9 cellular contexts compared by ENCODE assay signal in the genomic region with DNA sequence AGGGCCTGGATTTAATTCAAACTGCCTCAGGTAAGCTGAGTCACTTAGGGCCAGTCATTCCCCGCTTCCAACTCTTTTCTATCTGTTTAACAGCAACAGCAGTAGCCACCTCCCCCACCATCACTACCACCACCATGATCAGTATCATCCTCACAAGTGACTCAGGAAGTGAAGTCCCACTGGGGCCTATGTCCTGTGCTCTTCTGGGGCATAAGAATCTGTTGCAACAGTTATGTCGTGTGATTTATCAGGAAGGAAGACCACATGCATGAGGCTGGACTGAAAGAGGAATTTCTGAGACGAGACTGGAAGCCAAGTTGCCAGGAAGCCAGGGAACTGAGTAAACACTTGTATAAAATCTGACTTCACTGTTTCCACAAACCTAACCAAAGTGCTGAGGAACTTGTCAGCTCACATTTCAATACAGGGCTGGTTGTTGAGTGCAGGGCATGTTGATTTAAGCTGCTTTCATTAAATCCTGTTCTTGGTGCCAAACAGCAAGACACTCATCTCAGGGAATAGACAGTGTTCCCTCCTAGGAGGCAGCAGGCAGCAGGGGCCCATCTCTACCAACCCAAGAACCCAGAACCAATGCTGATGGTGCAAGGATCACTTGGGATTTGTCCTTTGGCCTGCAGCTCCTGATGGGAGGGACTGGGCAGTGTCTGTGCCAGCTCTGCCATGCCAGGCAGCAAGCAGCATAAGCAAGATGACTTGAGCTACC.
DNase-seq lines count a peak whose midpoint lies in the region; ATAC-seq, FAIRE-seq and TF ChIP-seq lines count a peak whose summit lies in the region.
"Had no signal": no experiment of that assay in that cellular context is flagged by ENCODE, and none has a peak within 500 bp of the region (broad histone marks: within the 10 kb centered on the region; RNA-seq: fewer than 3 reads in every experiment).

No MANE protein-coding gene starts in this region.

- CTCF ChIA-PET in A549 (lab: Yijun Ruan, JAX) = interaction anchor here (0.5 to 1.8 kb wide), 4 partner anchors 8 to 275 kb away, joined by 3 to 9 read pairs (median 4); no protein-coding TSS in a partner anchor

- peaks cover 71% of the 10 kb centered on the region for H3K4me1 Mint-ChIP-seq in chondrocyte (ENCODE audit: low read depth)
- H3K4me1 Mint-ChIP-seq in naive thymus-derived CD8-positive, alpha-beta T cell = no peaks in the 10 kb centered on the region

- 7% methylated on average over 3 of the region's 3 CpGs for WGBS in A549 (ENCODE audit: missing lambda C conversion rate)
- WGBS in mesendoderm (ENCODE audit: extremely low coverage, insufficient coverage, low lambda C conversion rate) = no CpG with 5 or more reads among the region's 3 CpGs

- H3K56ac ChIP-seq in mesendoderm (ENCODE audit: low read length) = peak overlapping the region; percentile 29

- H3K27me3 ChIP-seq in mesendoderm (ENCODE audit: insufficient read depth, low read length, poor library complexity) = no peaks in the 10 kb centered on the region

- H3K23ac ChIP-seq in mesendoderm (ENCODE audit: low read length) = no peak overlapping the region

- no peaks in the 10 kb centered on the region for H3K36me3 ChIP-seq in mesendoderm (ENCODE audit: control insufficient read depth, insufficient read depth, low read length)

- no peak overlapping the region for H3K4ac ChIP-seq in mesendoderm (ENCODE audit: low read depth, low read length)

- POLR2A ChIA-PET in A549 (lab: Yijun Ruan, JAX) = no interaction called here
- POLR2A ChIA-PET in naive thymus-derived CD8-positive, alpha-beta T cell (lab: Charles Lee) = no interaction called here

- H4K5ac ChIP-seq in mesendoderm (ENCODE audit: low read length) = no peak overlapping the region

- no peak for TF ChIP-seq EP300 in A549 (IDR thresholded peaks at IDR 0.05)

- peak; percentile 44 to 47; a peak in 4 of 6 replicates for ATAC-seq in A549
- no peak for ATAC-seq in naive thymus-derived CD8-positive, alpha-beta T cell
- no peak for ATAC-seq in HG02759 (IDR thresholded peaks at IDR 0.05; ENCODE audit: unreplicated experiment)

- H3K4me1 ChIP-seq in A549 = peaks cover 17% of the 10 kb centered on the region; the same call in 2 of the 3 replicates
- H3K4me1 ChIP-seq in mesendoderm (ENCODE audit: control insufficient read depth, low read depth, low read length) = peaks cover 16% of the 10 kb centered on the region

- H3K27me3 Mint-ChIP-seq in chondrocyte (ENCODE audit: low read depth) = no peaks in the 10 kb centered on the region
- peaks cover 0 to 5% (median 2%) of the 10 kb centered on the region in 5 donors for H3K27me3 Mint-ChIP-seq in naive thymus-derived CD8-positive, alpha-beta T cell

- DNase-seq in A549 (ENCODE audit: low read depth in 1 of 2, low spot score in 1 of 2) (peak in 1 of 2 experiments; percentile 43), NCI-H2029 (lab: John Stamatoyannopoulos, UW) (peak; percentile 85), chondrocyte (ENCODE audit: low spot score) (no peak), mesendoderm (peak; percentile 63), D721Med (ENCODE audit: insufficient read length, low spot score) (no peak)
- DNase-seq in stimulated activated naive CD4-positive, alpha-beta T cell (lab: John Stamatoyannopoulos, UW) = no peak
- no peak for DNase-seq in naive thymus-derived CD8-positive, alpha-beta T cell
- DNase-seq: activated gamma-delta T cell had no signal

- H4K8ac ChIP-seq in mesendoderm (ENCODE audit: low read depth, low read length) = no peak overlapping the region

- H3K9ac ChIP-seq in mesendoderm (ENCODE audit: low read length) = no peak overlapping the region

- TF ChIP-seq POLR2A in A549 (IDR thresholded peaks at IDR 0.05; ENCODE audit: low read length) = no peak

- H2BK120ac ChIP-seq in mesendoderm (ENCODE audit: low read depth, low read length) = no peak overlapping the region

- H2BK15ac ChIP-seq in mesendoderm (replicated peaks; ENCODE audit: low read depth) = no peak overlapping the region

- no peak for TF ChIP-seq RAD21 in A549 (conservative IDR thresholded peaks at IDR 0.05 in 1 of 2, IDR thresholded peaks at IDR 0.05 in 1 of 2)

- no peak overlapping the region for H2AK5ac ChIP-seq in mesendoderm (ENCODE audit: low read length)

- TF ChIP-seq CTCF in A549 (IDR thresholded peaks at IDR 0.05) (no peak), chondrocyte (IDR thresholded peaks at IDR 0.05) (peak; percentile 40), D721Med (IDR thresholded peaks at IDR 0.05; ENCODE audit: insufficient read depth, missing control alignments) (no peak)

- no peak overlapping the region for H3K18ac ChIP-seq in mesendoderm (ENCODE audit: low read length)

- H3K27ac ChIP-seq in A549 = peak overlapping the region; percentile 35 to 41; a peak in 4 of 6 replicates
- H3K27ac ChIP-seq in mesendoderm (ENCODE audit: low read depth, low read length) = no peak overlapping the region

- no peaks in the 10 kb centered on the region for H3K9me3 ChIP-seq in A549

- H3K4me3 Mint-ChIP-seq in chondrocyte (ENCODE audit: unreplicated experiment) = no peak overlapping the region
- H3K4me3 Mint-ChIP-seq in naive thymus-derived CD8-positive, alpha-beta T cell = no peak overlapping the region

- H3K79me1 ChIP-seq in mesendoderm (ENCODE audit: low read length) = no peaks in the 10 kb centered on the region

- H3K9me3 Mint-ChIP-seq in chondrocyte (ENCODE audit: low read depth) = peaks cover 2% of the 10 kb centered on the region
- H3K9me3 Mint-ChIP-seq in naive thymus-derived CD8-positive, alpha-beta T cell = no peaks in the 10 kb centered on the region

- no peaks in the 10 kb centered on the region for H3K36me3 Mint-ChIP-seq in chondrocyte (ENCODE audit: low read depth)
- no peaks in the 10 kb centered on the region for H3K36me3 Mint-ChIP-seq in naive thymus-derived CD8-positive, alpha-beta T cell

- no peak overlapping the region for H2BK5ac ChIP-seq in mesendoderm (ENCODE audit: low read length)

- H3K79me2 ChIP-seq in mesendoderm (ENCODE audit: control insufficient read depth, insufficient read depth, low read length) = no peaks in the 10 kb centered on the region

- H3K4me3 ChIP-seq in A549 (no peak overlapping the region), mesendoderm (ENCODE audit: low read length) (no peak overlapping the region)

- H3K4me2 ChIP-seq in A549 = peak overlapping the region; percentile 37
- no peak overlapping the region for H3K4me2 ChIP-seq in mesendoderm (ENCODE audit: low read length)

- no peak for FAIRE-seq in A549 (lab: Jason Lieb, UNC)
- FAIRE-seq in D721Med (lab: Jason Lieb, UNC) = no peak

- peak overlapping the region; percentile 97 for H3K27ac Mint-ChIP-seq in chondrocyte (ENCODE audit: unreplicated experiment)
- H3K27ac Mint-ChIP-seq in naive thymus-derived CD8-positive, alpha-beta T cell = no peak overlapping the region

TF ChIP-seq in A549, 52 proteins besides CTCF, POLR2A, EP300 and RAD21:
- TF ChIP-seq CBX2 (IDR thresholded peaks at IDR 0.05; ENCODE audit: borderline replicate concordance, low read depth) (no peak), EHMT2 (IDR thresholded peaks at IDR 0.05; ENCODE audit: low read depth) (peak; percentile 29; the same call in 1 of the 2 replicates)

Comparison
In these comparisons a context has a peak if more than half of its experiments do, and no peak if none do; other contexts are left out.
1. ATAC-seq: peak in A549 (2 of 2); none in naive thymus-derived CD8-positive, alpha-beta T cell (0 of 2) and HG02759 (single experiment).
2. DNase-seq: peak in NCI-H2029 (single experiment) and mesendoderm (single experiment); none in chondrocyte (single experiment), stimulated activated naive CD4-positive, alpha-beta T cell (0 of 6), naive thymus-derived CD8-positive, alpha-beta T cell (0 of 10) and D721Med (single experiment).